ENCODE assay signal across 8 cellular contexts in genomic region chr20:17611540-17612286, GRCh38. TPM values are rescaled to one million over a fixed set of nuclear protein-coding genes. Genes with fewer than 3 reads are reported as not detected.
DNase-seq lines count a peak whose midpoint lies in the region; ATAC-seq and TF ChIP-seq lines count a peak whose summit lies in the region.

No MANE protein-coding gene starts in this region.

- no peak for ATAC-seq in GM21360 (IDR thresholded peaks at IDR 0.05; ENCODE audit: unreplicated experiment)

- DNase-seq in SHP77 (lab: John Stamatoyannopoulos, UW) (peak; percentile 37 to 40), SHP77 treated with DMSO at 0.1 percent for 48 hours (lab: John Stamatoyannopoulos, UW) (no peak), islet precursor cell (peak; percentile 55), transverse colon (peak; percentile 53), LoVo (ENCODE audit: low spot score) (no peak), GM20000 (ENCODE audit: low spot score) (no peak)
- no peak for DNase-seq in activated naive CD8-positive, alpha-beta T cell treated with anti-CD3 and anti-CD28 coated beads for 36 hours

- WGBS in transverse colon (ENCODE audit: low coverage in 1 of 2), 2 donors = 61% methylated on average over 25 of the region's 26 CpGs; no CpG with 5 or more reads in 1 of the 2 donors

- no peaks in the 10 kb centered on the region for H3K27me3 Mint-ChIP-seq in activated naive CD8-positive, alpha-beta T cell treated with anti-CD3 and anti-CD28 coated beads for 36 hours

- H3K9me3 ChIP-seq in transverse colon = no peaks in the 10 kb centered on the region

- peaks cover 29% of the 10 kb centered on the region for H3K4me1 Mint-ChIP-seq in activated naive CD8-positive, alpha-beta T cell treated with anti-CD3 and anti-CD28 coated beads for 36 hours

- TF ChIP-seq POLR2A in transverse colon (IDR thresholded peaks at IDR 0.05) = no peak

- TF ChIP-seq EP300 in transverse colon (IDR thresholded peaks at IDR 0.05; ENCODE audit: low read depth) = no peak

- H3K36me3 Mint-ChIP-seq in activated naive CD8-positive, alpha-beta T cell treated with anti-CD3 and anti-CD28 coated beads for 36 hours = peaks cover 4% of the 10 kb centered on the region

- peak in 4 of 5 experiments; percentile 41 to 55 (median 44) for TF ChIP-seq CTCF in transverse colon (IDR thresholded peaks at IDR 0.05)
- TF ChIP-seq CTCF in GM20000 (IDR thresholded peaks at IDR 0.05; ENCODE audit: extremely low read depth, missing control alignments) = no peak

- H3K27me3 ChIP-seq in transverse colon = no peaks in the 10 kb centered on the region

- intact Hi-C loops in transverse colon (cut with DNase I; ENCODE audit: low total_unique reads) = loop anchor here (5.0 kb wide), 1 partner anchor 39 kb away; the partner anchor contains the start of gene DSTN

- peak overlapping the region; percentile 18 for H3K4me3 Mint-ChIP-seq in activated naive CD8-positive, alpha-beta T cell treated with anti-CD3 and anti-CD28 coated beads for 36 hours

- no peak overlapping the region for H3K4me3 ChIP-seq in transverse colon

- H3K27ac Mint-ChIP-seq in activated naive CD8-positive, alpha-beta T cell treated with anti-CD3 and anti-CD28 coated beads for 36 hours = peak overlapping the region; percentile 84

- in situ Hi-C loops in transverse colon (cut with MboI; ENCODE audit: low pct_ligation_motif_present in 1 of 4, low pct_unique_long_range_greater_than_20kb in 1 of 4, low sequenced_read_pairs in 3 of 4) = no loop called here

- no peaks in the 10 kb centered on the region for H3K9me3 Mint-ChIP-seq in activated naive CD8-positive, alpha-beta T cell treated with anti-CD3 and anti-CD28 coated beads for 36 hours

- H3K27ac ChIP-seq in transverse colon = peak overlapping the region; percentile 61 to 86 (median 82)

- peaks cover 29 to 70% (median 57%) of the 10 kb centered on the region in 4 donors for H3K4me1 ChIP-seq in transverse colon

- H3K36me3 ChIP-seq in transverse colon = peaks cover 0 to 16% (median 4%) of the 10 kb centered on the region in 4 donors

RNA-seq across cellular contexts. Expression of gene DSTN, which starts 41.8 kb away (rescaled TPM):
- 10 to 100 TPM; 56.7 to 57.5 TPM for total RNA-seq in activated naive CD8-positive, alpha-beta T cell treated with anti-CD3 and anti-CD28 coated beads for 36 hours
- total RNA-seq in transverse colon = 100 to 1,000 TPM; 280 to 589 (median 373) TPM

Comparison
In these comparisons a context has a peak if more than half of its experiments do, and no peak if none do; other contexts are left out.
1. DNase-seq: peak in SHP77 (2 of 2), islet precursor cell (single experiment) and transverse colon (single experiment); none in SHP77 treated with DMSO at 0.1 percent for 48 hours (single experiment), activated naive CD8-positive, alpha-beta T cell treated with anti-CD3 and anti-CD28 coated beads for 36 hours (single experiment), LoVo (single experiment) and GM20000 (single experiment).
2. RNA of gene DSTN, which starts 41.8 kb away (total RNA-seq): 280 to 589 TPM in transverse colon; 56.7 to 57.5 TPM in activated naive CD8-positive, alpha-beta T cell treated with anti-CD3 and anti-CD28 coated beads for 36 hours; every median in the first group is over 4 times any median in the second.